2 cellular contexts compared by ENCODE assay signal in genomic region chr3:48621461-48621869, GRCh38.
TF ChIP-seq lines count a peak whose summit lies in the region.

Gene TMEM89, minus strand, starts transcription at chr3:48621769. Its CDS starts 13 bp downstream, at chr3:48621756.

TF ChIP-seq in HepG2, 621 proteins besides CTCF, POLR2A, EP300 and RAD21:
- TF ChIP-seq ZNF839 (CRISPR knock-in tag; IDR thresholded peaks at IDR 0.05; ENCODE audit: borderline replicate concordance) (no peak), ZNF687 (CRISPR knock-in tag; IDR thresholded peaks at IDR 0.05) (peak; percentile 45), ZBTB38 (CRISPR knock-in tag; IDR thresholded peaks at IDR 0.05) (peak; percentile 22; the same call in 1 of the 2 replicates), AGO2 (optimal IDR thresholded peaks at IDR 0.05; ENCODE audit: low read depth, low read length) (peak; percentile 43), HNRNPL (IDR thresholded peaks at IDR 0.05; ENCODE audit: low read depth, low read length) (peak; percentile 64; the same call in 1 of the 2 replicates), RBFOX2 (IDR thresholded peaks at IDR 0.05; ENCODE audit: low read depth, low read length) (peak; percentile 54), SMARCC2 (IDR thresholded peaks at IDR 0.05) (no peak)

TF ChIP-seq in K562, 482 proteins besides CTCF, POLR2A, EP300 and RAD21:
- TF ChIP-seq U2AF2 (optimal IDR thresholded peaks at IDR 0.05; ENCODE audit: low read depth, low read length), result no peak
- no peak for TF ChIP-seq ZNF263 (CRISPR knock-in tag; IDR thresholded peaks at IDR 0.05; ENCODE audit: borderline replicate concordance)
- TF ChIP-seq POLR2G (IDR thresholded peaks at IDR 0.05; ENCODE audit: low read depth, low read length), result 0 out of 2 replicates have a peak, but pooled peaks have one; percentile 14
- TF ChIP-seq RBFOX2 (IDR thresholded peaks at IDR 0.05; ENCODE audit: low read depth, low read length), result 0 out of 2 replicates have a peak, but pooled peaks have one; percentile 21
- TF ChIP-seq FOXA1 (IDR thresholded peaks at IDR 0.05; ENCODE audit: borderline replicate concordance), result no peak
- TF ChIP-seq ZC3H4 (CRISPR knock-in tag; IDR thresholded peaks at IDR 0.05; ENCODE audit: borderline replicate concordance), result no peak
- TF ChIP-seq POLR2H (tag; IDR thresholded peaks at IDR 0.05; ENCODE audit: low read depth), result no peak
- TF ChIP-seq CREB1 (IDR thresholded peaks at IDR 0.05), result no peak
- TF ChIP-seq CREB1 (CRISPR knock-in tag; IDR thresholded peaks at IDR 0.05), result no peak
- no peak for TF ChIP-seq BCOR (IDR thresholded peaks at IDR 0.05)
- no peak for TF ChIP-seq NUFIP1 (IDR thresholded peaks at IDR 0.05; ENCODE audit: partially characterized antibody)
- TF ChIP-seq NCOA1 (IDR thresholded peaks at IDR 0.05; ENCODE audit: low read depth), result no peak
- no peak for TF ChIP-seq ZNF518B (CRISPR knock-in tag; IDR thresholded peaks at IDR 0.05)
- no peak for TF ChIP-seq HDAC1 (IDR thresholded peaks at IDR 0.05)
TF ChIP-seq in K562: peak in this region for 2.
